ENCODE assay signal across 33 cellular contexts in the genomic region with DNA sequence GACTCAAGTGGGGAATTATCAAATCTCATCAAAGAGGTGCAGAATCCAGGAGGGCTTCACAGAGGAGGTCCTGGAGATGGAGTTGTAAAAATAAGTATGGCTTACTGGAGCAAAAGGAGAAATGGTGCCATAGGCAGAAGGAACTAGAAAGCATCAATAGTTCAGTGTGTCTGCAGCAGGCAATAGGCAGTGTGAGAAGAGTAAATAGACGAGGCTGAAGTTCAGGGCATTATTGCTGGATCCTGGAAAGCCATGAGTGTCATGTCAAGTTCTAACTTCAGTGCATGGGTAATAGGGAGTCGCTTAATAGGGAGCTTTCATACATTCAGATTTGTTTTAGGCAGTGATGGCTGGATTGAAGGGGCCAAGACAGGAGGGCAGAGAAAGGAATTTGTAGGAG. TPM values are rescaled to one million over a fixed set of nuclear protein-coding genes. Genes with fewer than 3 reads are reported as not detected.
"Had no signal": no experiment of that assay in that cellular context is flagged by ENCODE, and none has a peak within 500 bp of the region (broad histone marks: within the 10 kb centered on the region; RNA-seq: fewer than 3 reads in every experiment).

No MANE protein-coding gene starts in this region.

- H3K36me3 ChIP-seq: MG63, Peyer's patch, SJSA1 had no signal

- H3K4me2 ChIP-seq: SK-N-SH had no signal

- H3K27me3 ChIP-seq: MG63, Peyer's patch, SJSA1 had no signal

- H3K27ac ChIP-seq: Peyer's patch, SJSA1 had no signal

- H3K9ac ChIP-seq: SK-N-SH had no signal

- DNase-seq: activated CD4-positive, alpha-beta T cell treated with anti-CD3 and anti-CD28 coated beads for 36 hours; activated CD4-positive, alpha-beta T cell treated with anti-CD3 and anti-CD28 coated beads, Interleukin-2, amount 10 ng/mL, durations not matched to agents 7 days and 5 days; activated CD4-positive, alpha-beta T cell treated with anti-CD3 and anti-CD28 coated beads, Interleukin-2, amount 50 U/mL, for 48 hours; activated CD8-positive, alpha-beta memory T cell treated with anti-CD3 and anti-CD28 coated beads, Interleukin-2, amount 50 U/mL, for 4 hours; activated CD8-positive, alpha-beta T cell treated with anti-CD3 and anti-CD28 coated beads, Interleukin-2, amount 10 ng/mL, durations not matched to agents 7 days and 5 days; activated effector memory CD4-positive, alpha-beta T cell treated with Interleukin-2 at 50 U/mL for 16 hours; activated naive CD4-positive, alpha-beta T cell treated with anti-CD3 and anti-CD28 coated beads, Interleukin-2, amount 10 ng/mL, durations not matched to agents 7 days and 5 days; activated naive CD8-positive, alpha-beta T cell treated with anti-CD3 and anti-CD28 coated beads, Interleukin-2, amount 50 U/mL, for 24 hours; activated T-cell treated with anti-CD3 and anti-CD28 coated beads, Interleukin-2, amount 50 U/mL, for 48 hours; anterior cingulate cortex; caudate nucleus; cerebellar nuclear complex; Kasumi-1; MG63; NCI-H1048; NCI-H1105 treated with DMSO at 0.1 percent for 48 hours; NCI-H1436; NCI-H1694; NCI-H1930; NCI-H2081 treated with DMSO at 0.1 percent for 48 hours; NCI-H226; NCI-H446 treated with DMSO at 0.1 percent for 48 hours; NCI-H524; NCI-H748 treated with DMSO at 0.1 percent for 48 hours; NK-92 treated with Interleukin-12 subunit alpha and Interleukin-12 subunit beta, amount 100 ng/mL, for 24 hours; PC-3; Peyer's patch; RPMI8226; SHP77 treated with DMSO at 0.1 percent for 48 hours; SK-N-SH had no signal

- H3K4me3 ChIP-seq: MG63, Peyer's patch, SJSA1 had no signal

- H3K4me1 ChIP-seq: Peyer's patch had no signal

- ATAC-seq: activated CD4-positive, alpha-beta T cell treated with anti-CD3 and anti-CD28 coated beads for 36 hours; activated CD4-positive, CD25-positive, alpha-beta regulatory T cell treated with anti-CD3 and anti-CD28 coated beads, Interleukin-2, amount 50 U/mL, for 24 hours; activated CD8-positive, alpha-beta T cell treated with anti-CD3 and anti-CD28 coated beads, Interleukin-2, amount 10 ng/mL, durations not matched to agents 7 days and 5 days; activated naive CD8-positive, alpha-beta T cell treated with anti-CD3 and anti-CD28 coated beads, Interleukin-2, amount 50 U/mL, for 24 hours; PC-3 had no signal

RNA-seq across cellular contexts. Expression of a gene that starts 39.3 kb away (rescaled TPM):
- total RNA-seq: activated CD4-positive, alpha-beta T cell treated with anti-CD3 and anti-CD28 coated beads for 36 hours; activated CD4-positive, alpha-beta T cell treated with anti-CD3 and anti-CD28 coated beads, Interleukin-2, amount 10 ng/mL, durations not matched to agents 7 days and 5 days; activated CD8-positive, alpha-beta T cell treated with anti-CD3 and anti-CD28 coated beads, Interleukin-2, amount 10 ng/mL, durations not matched to agents 7 days and 5 days; bronchial epithelial cell; Peyer's patch had no signal
- polyA plus RNA-seq: SK-N-SH had no signal

RNA-seq across cellular contexts. Expression of a gene that starts 52.4 kb away (rescaled TPM):
- total RNA-seq: PC-3, Peyer's patch, SJSA1 had no signal
- polyA plus RNA-seq: SK-N-SH had no signal
